In the genomic region with DNA sequence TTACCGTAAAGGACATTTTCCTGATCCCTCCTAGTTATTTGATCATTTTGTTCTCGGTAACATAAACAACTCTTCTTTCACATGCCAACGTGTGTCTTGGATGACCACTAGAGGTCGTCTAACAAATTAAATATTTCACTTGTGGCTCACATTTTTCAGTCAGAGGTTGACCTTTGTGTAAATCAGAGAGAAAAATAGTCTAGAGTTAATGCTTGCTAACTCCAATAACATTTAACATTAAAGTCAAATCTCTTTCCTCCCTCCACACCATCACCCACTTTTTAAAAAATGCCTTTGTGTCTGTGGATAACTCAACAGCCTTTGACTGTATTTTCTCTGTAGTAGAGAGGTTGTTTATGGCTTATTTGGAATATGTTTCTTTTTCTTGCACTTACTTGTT, we compare ENCODE assay signal across 9 cellular contexts.
DNase-seq lines count a peak whose midpoint lies in the region; ATAC-seq and TF ChIP-seq lines count a peak whose summit lies in the region.
"Had no signal": no experiment of that assay in that cellular context is flagged by ENCODE, and none has a peak within 500 bp of the region (broad histone marks: within the 10 kb centered on the region; RNA-seq: fewer than 3 reads in every experiment).

No MANE protein-coding gene starts in this region.

- no peak overlapping the region for H3K4me3 Mint-ChIP-seq in neural progenitor cell
- H3K4me3 Mint-ChIP-seq: activated T-cell treated with anti-CD3 and anti-CD28 coated beads, Interleukin-2, amount 50 U/mL, for 4 hours had no signal

- H3K27me3 ChIP-seq in neural progenitor cell: no peaks in the 10 kb centered on the region

- DNase-seq in DMS114 treated with DMSO at 0.1 percent for 48 hours (lab: John Stamatoyannopoulos, UW; ENCODE audit: unreplicated experiment) (peak; percentile 16), HS-5 (ENCODE audit: low read depth) (peak; percentile 32), SHP77 (lab: John Stamatoyannopoulos, UW) (peak; percentile 38 to 56), erythroblast (lab: John Stamatoyannopoulos, UW) (peak; percentile 41 to 55), neural progenitor cell (ENCODE audit: low spot score) (peak; percentile 50), caudate nucleus (lab: John Stamatoyannopoulos, UW) (no peak)
- DNase-seq: activated T-cell treated with anti-CD3 and anti-CD28 coated beads, Interleukin-2, amount 50 U/mL, for 4 hours had no signal

- no peaks in the 10 kb centered on the region for H4K20me1 ChIP-seq in neural progenitor cell (ENCODE audit: low read depth)

- ATAC-seq in GM19438 (IDR thresholded peaks at IDR 0.05; ENCODE audit: low read depth, unreplicated experiment): peak; percentile 63
- no peak for ATAC-seq in GM19324 (IDR thresholded peaks at IDR 0.05; ENCODE audit: low FRiP score, unreplicated experiment)

- TF ChIP-seq CTCF in neural progenitor cell (IDR thresholded peaks at IDR 0.05): peak; percentile 82

- no peak overlapping the region for H3K4me2 ChIP-seq in neural progenitor cell

- H3K27ac ChIP-seq in neural progenitor cell (no peak overlapping the region), caudate nucleus (ENCODE audit: low read depth, low read length) (no peak overlapping the region)

- no peaks in the 10 kb centered on the region for H3K36me3 Mint-ChIP-seq in neural progenitor cell

- no peak overlapping the region for H3K9ac ChIP-seq in neural progenitor cell

- no peaks in the 10 kb centered on the region for H3K9me3 ChIP-seq in neural progenitor cell (ENCODE audit: low read depth)

- H3K27me3 Mint-ChIP-seq in neural progenitor cell (ENCODE audit: insufficient read depth, low read depth): no peaks in the 10 kb centered on the region

- no peaks in the 10 kb centered on the region for H3K9me3 Mint-ChIP-seq in neural progenitor cell
- H3K9me3 Mint-ChIP-seq: activated T-cell treated with anti-CD3 and anti-CD28 coated beads, Interleukin-2, amount 50 U/mL, for 4 hours had no signal

- no peak overlapping the region for H3K4me3 ChIP-seq in neural progenitor cell

- no peaks in the 10 kb centered on the region for H3K4me1 ChIP-seq in neural progenitor cell

- no peak for TF ChIP-seq POLR2A in erythroblast (IDR thresholded peaks at IDR 0.05; ENCODE audit: low read length)

- H3K4me1 Mint-ChIP-seq in neural progenitor cell: peaks cover 6% of the 10 kb centered on the region

- no peaks in the 10 kb centered on the region for H3F3A ChIP-seq in neural progenitor cell (ENCODE audit: low read depth)

- no peaks in the 10 kb centered on the region for H3K79me2 ChIP-seq in neural progenitor cell (ENCODE audit: low read depth)

- no peak overlapping the region for H2AFZ ChIP-seq in neural progenitor cell (replicated peaks)

- no peaks in the 10 kb centered on the region for H3K36me3 ChIP-seq in neural progenitor cell

- no peak overlapping the region for H3K27ac Mint-ChIP-seq in neural progenitor cell

Comparison
In these comparisons a context has a peak if more than half of its experiments do, and no peak if none do; other contexts are left out.
1. DNase-seq: peak in DMS114 treated with DMSO at 0.1 percent for 48 hours (single experiment), HS-5 (single experiment), SHP77 (2 of 2), erythroblast (2 of 2) and neural progenitor cell (single experiment); none in caudate nucleus (0 of 61).